ENCODE assay signal across 8 cellular contexts in genomic region chr14:73026845-73027542, GRCh38. TPM values are rescaled to one million over a fixed set of nuclear protein-coding genes. Genes with fewer than 3 reads are reported as not detected.
DNase-seq lines count a peak whose midpoint lies in the region; ATAC-seq and TF ChIP-seq lines count a peak whose summit lies in the region.

ZFYVE1 (minus strand) TSS chr14:73027106; CDS start chr14:73024508, 2,598 bp downstream.

- H3K4me1 ChIP-seq in prostate gland (replicated peaks) (peaks cover 5% of the 10 kb centered on the region), urinary bladder (ENCODE audit: insufficient read depth) (no peaks in the 10 kb centered on the region)

- intact Hi-C loops in left ventricle myocardium superior (cut with micrococcal nuclease) (no loop called here), prostate gland (cut with DNase I) (no loop called here)

- H3K4me3 ChIP-seq in prostate gland (peak within 1 kb of the TSS; percentile 65 to 90), urinary bladder (ENCODE audit: low read depth, low read length) (peak within 1 kb of the TSS; percentile 84)

- H3K27ac ChIP-seq in prostate gland = peak within 1 kb of the TSS; percentile 81 to 94
- peak within 1 kb of the TSS; percentile 84 for H3K27ac ChIP-seq in urinary bladder (ENCODE audit: low read depth)

- TF ChIP-seq CTCF in prostate gland (IDR thresholded peaks at IDR 0.05) = peak in 1 of 4 experiments; percentile 20

- H3K27ac Mint-ChIP-seq in T-helper 17 cell = peak within 1 kb of the TSS; percentile 89

- DNase-seq in NCI-H1694 treated with DMSO at 0.1 percent for 48 hours (lab: John Stamatoyannopoulos, UW) = peak; percentile 99
- peak; percentile 80 to 83 (median 81) for DNase-seq in T-helper 17 cell
- DNase-seq in anterior cingulate cortex (lab: John Stamatoyannopoulos, UW) = peak; percentile 74 to 99 (median 98)
- peak; percentile 97 for DNase-seq in left ventricle myocardium superior
- peak; percentile 98 for DNase-seq in prostate gland (ENCODE audit: low spot score)

- H3K9me3 ChIP-seq in T-helper 17 cell (ENCODE audit: control insufficient read depth, low read length, poor library complexity, severe bottlenecking) (no peaks in the 10 kb centered on the region), prostate gland (no peaks in the 10 kb centered on the region)

- under 1% methylated on average over 40 of the region's 42 CpGs for WGBS in prostate gland
- WGBS in urinary bladder = under 1% methylated on average over 42 of the region's 42 CpGs

- H3K27me3 Mint-ChIP-seq in T-helper 17 cell = no peaks in the 10 kb centered on the region

- no peaks in the 10 kb centered on the region for H3K27me3 ChIP-seq in prostate gland (replicated peaks; ENCODE audit: insufficient read depth)

- ATAC-seq in HG02885 (IDR thresholded peaks at IDR 0.05; ENCODE audit: poor library complexity, unreplicated experiment) = peak; percentile 98
- peak; percentile 100 for ATAC-seq in T-helper 17 cell
- ATAC-seq in left ventricle myocardium superior = peak; percentile 100

- peaks cover 39% of the 10 kb centered on the region for H3K4me1 Mint-ChIP-seq in T-helper 17 cell

- no peaks in the 10 kb centered on the region for H3K36me3 ChIP-seq in prostate gland
- H3K36me3 ChIP-seq in urinary bladder (ENCODE audit: insufficient read depth) = peaks cover 2% of the 10 kb centered on the region

- peak within 1 kb of the TSS; percentile 99 for H3K4me3 Mint-ChIP-seq in T-helper 17 cell

- TF ChIP-seq POLR2A in GM15510 (IDR thresholded peaks at IDR 0.05; ENCODE audit: borderline replicate concordance, extremely low read depth, insufficient read length) (peak; percentile 54), prostate gland (IDR thresholded peaks at IDR 0.05) (peak; percentile 80)

- peaks cover 8% of the 10 kb centered on the region for H3K36me3 Mint-ChIP-seq in T-helper 17 cell (ENCODE audit: low read depth)

RNA-seq across cellular contexts. Expression of gene ZFYVE1, which starts in this region (rescaled TPM):
- total RNA-seq in T-helper 17 cell (10 to 100 TPM; 11.0 to 17.9 TPM), left ventricle myocardium superior (15.7 TPM), prostate gland (10 to 100 TPM; 16.6 to 31.7 TPM), urinary bladder (11.9 TPM)
- polyA plus RNA-seq in urinary bladder = 14.3 TPM

Comparison
In these comparisons a context has a peak if more than half of its experiments do, and no peak if none do; other contexts are left out.
1. Peak in every context shown above with its lines: DNase-seq, ATAC-seq, H3K4me3 ChIP-seq and H3K27ac ChIP-seq.